Comparison of ENCODE assay signal across 8 cellular contexts in genomic region chr3:192957441-192957951, GRCh38. TPM values are rescaled to one million over a fixed set of nuclear protein-coding genes. Genes with fewer than 3 reads are reported as not detected.
DNase-seq lines count a peak whose midpoint lies in the region; ATAC-seq and TF ChIP-seq lines count a peak whose summit lies in the region.

No MANE protein-coding gene starts in this region.

- no peak overlapping the region for H3K9ac ChIP-seq in parathyroid adenoma

- H3K27me3 ChIP-seq in parathyroid adenoma (ENCODE audit: control insufficient read depth, insufficient read depth, low read length): no peaks in the 10 kb centered on the region

- H3K9me3 Mint-ChIP-seq in chondrocyte (ENCODE audit: low read depth): no peaks in the 10 kb centered on the region

- H3K27ac ChIP-seq in parathyroid adenoma: peak overlapping the region; percentile 72

- peak; percentile 40 for DNase-seq in GF-D8 (lab: John Stamatoyannopoulos, UW)
- peak; percentile 85 to 97 for DNase-seq in NOMO-1 (lab: John Stamatoyannopoulos, UW; ENCODE audit: unreplicated experiment in 2 of 2)
- DNase-seq in epithelial cell of esophagus (ENCODE audit: low read depth): peak; percentile 96
- DNase-seq in NCI-H128 (lab: John Stamatoyannopoulos, UW; ENCODE audit: unreplicated experiment): no peak
- no peak for DNase-seq in chondrocyte (ENCODE audit: low spot score)
- no peak for DNase-seq in COLO668 (lab: John Stamatoyannopoulos, UW; ENCODE audit: unreplicated experiment)

- no peaks in the 10 kb centered on the region for H3K36me3 ChIP-seq in parathyroid adenoma (ENCODE audit: control insufficient read depth, insufficient read depth, low read length)

- no peaks in the 10 kb centered on the region for H3K4me1 ChIP-seq in parathyroid adenoma

- no peaks in the 10 kb centered on the region for H3K9me3 ChIP-seq in parathyroid adenoma (ENCODE audit: control insufficient read depth, low read length)

- no peak overlapping the region for H3K4me3 Mint-ChIP-seq in chondrocyte (ENCODE audit: unreplicated experiment)

- ATAC-seq in HG03378 (IDR thresholded peaks at IDR 0.05; ENCODE audit: unreplicated experiment): no peak

- H3K79me2 ChIP-seq in parathyroid adenoma: no peaks in the 10 kb centered on the region

- no peak overlapping the region for H3K27ac Mint-ChIP-seq in chondrocyte (ENCODE audit: unreplicated experiment)

- H3K4me1 Mint-ChIP-seq in chondrocyte (ENCODE audit: low read depth): peaks cover 8% of the 10 kb centered on the region

- no peak overlapping the region for H2AFZ ChIP-seq in parathyroid adenoma

- H3K27me3 Mint-ChIP-seq in chondrocyte (ENCODE audit: low read depth): peaks cover 6% of the 10 kb centered on the region

- no peak overlapping the region for H3K4me2 ChIP-seq in parathyroid adenoma (ENCODE audit: low read length)

- no peak overlapping the region for H3K4me3 ChIP-seq in epithelial cell of esophagus (ENCODE audit: low read length)
- no peak overlapping the region for H3K4me3 ChIP-seq in parathyroid adenoma (ENCODE audit: low read depth, low read length)

- H3K36me3 Mint-ChIP-seq in chondrocyte (ENCODE audit: low read depth): peaks cover 1% of the 10 kb centered on the region

- no peak for TF ChIP-seq CTCF in epithelial cell of esophagus (IDR thresholded peaks at IDR 0.05; ENCODE audit: insufficient read depth, low read depth, low read length, missing control alignments)
- no peak for TF ChIP-seq CTCF in parathyroid adenoma (IDR thresholded peaks at IDR 0.05)
- no peak for TF ChIP-seq CTCF in chondrocyte (IDR thresholded peaks at IDR 0.05)

RNA-seq across cellular contexts. Expression of gene MB21D2, which starts 39.8 kb away (rescaled TPM):
- 8.2 to 8.9 TPM (median 8.7 TPM) in 3 replicates for total RNA-seq in chondrocyte

Comparison
In these comparisons a context has a peak if more than half of its experiments do, and no peak if none do; other contexts are left out.
1. DNase-seq: peak in GF-D8 (single experiment), NOMO-1 (2 of 2) and epithelial cell of esophagus (single experiment); none in NCI-H128 (single experiment), chondrocyte (single experiment) and COLO668 (single experiment).